ENCODE assay signal across 8 cellular contexts in genomic region chr10:104925232-104925851, GRCh38.
DNase-seq lines count a peak whose midpoint lies in the region; TF ChIP-seq lines count a peak whose summit lies in the region.

No MANE protein-coding gene starts in this region.

- H3K36me3 ChIP-seq in WERI-Rb-1 (no peaks in the 10 kb centered on the region), left ventricle myocardium inferior (no peaks in the 10 kb centered on the region)

- H3K4me3 ChIP-seq in AG09309 (ENCODE audit: control insufficient read depth, low read depth, low read length): no peak overlapping the region
- H3K4me3 ChIP-seq in WERI-Rb-1 (ENCODE audit: low read depth, low read length): no peak overlapping the region
- no peak overlapping the region for H3K4me3 ChIP-seq in left ventricle myocardium inferior

- POLR2A ChIA-PET in GM10248 (lab: Yijun Ruan, JAX): no interaction called here

- CTCF ChIA-PET in GM10248 (lab: Yijun Ruan, JAX): interaction anchor here (0.8 to 2.6 kb wide), 7 partner anchors 10 to 345 kb away, joined by 3 to 20 read pairs (median 5); no protein-coding TSS in a partner anchor

- H3K9me3 ChIP-seq in WERI-Rb-1 (ENCODE audit: severe bottlenecking) (no peaks in the 10 kb centered on the region), left ventricle myocardium inferior (replicated peaks) (peaks cover 11% of the 10 kb centered on the region)

- H3K4me1 ChIP-seq in left ventricle myocardium inferior: no peaks in the 10 kb centered on the region

- TF ChIP-seq CTCF in AG09309 (IDR thresholded peaks at IDR 0.05; ENCODE audit: control insufficient read depth, insufficient read depth, low read depth, low read length, missing control alignments) (peak; percentile 54), GM10248 (IDR thresholded peaks at IDR 0.05; ENCODE audit: control extremely low read depth, extremely low read depth, low read depth, missing control alignments) (peak; percentile 68), WERI-Rb-1 (IDR thresholded peaks at IDR 0.05; ENCODE audit: low read depth, low read length) (peak; percentile 72), left ventricle myocardium inferior (IDR thresholded peaks at IDR 0.05; ENCODE audit: borderline replicate concordance) (peak; percentile 75)

- intact Hi-C loops in left ventricle myocardium inferior (cut with micrococcal nuclease): no loop called here

- H3K27ac ChIP-seq in WERI-Rb-1 (no peak overlapping the region), left ventricle myocardium inferior (replicated peaks) (no peak overlapping the region)

- DNase-seq in AG09309 (ENCODE audit: low read depth): no peak
- peak; percentile 20 for DNase-seq in GM10248 (ENCODE audit: extremely low spot score)
- peak; percentile 16 for DNase-seq in HuH-7 (ENCODE audit: low spot score)
- peak; percentile 70 for DNase-seq in WERI-Rb-1
- peak; percentile 16 for DNase-seq in left ventricle myocardium inferior
- DNase-seq in stimulated activated CD4-positive, alpha-beta T cell treated with anti-CD3 and anti-CD28 coated beads, Interleukin-2, amount 100 ng/mL, for 4 hours (ENCODE audit: low read depth): peak; percentile 7
- DNase-seq in NCI-H2107 (lab: John Stamatoyannopoulos, UW): no peak
- DNase-seq in NCI-H2081 treated with DMSO at 0.1 percent for 48 hours (lab: John Stamatoyannopoulos, UW): no peak

- H3K27me3 ChIP-seq in WERI-Rb-1 (ENCODE audit: insufficient read depth, low read depth, severe bottlenecking) (no peaks in the 10 kb centered on the region), left ventricle myocardium inferior (ENCODE audit: low read depth) (peaks cover 39% of the 10 kb centered on the region)

Comparison
In these comparisons a context has a peak if more than half of its experiments do, and no peak if none do; other contexts are left out.
1. DNase-seq: peak in GM10248 (single experiment), HuH-7 (single experiment), WERI-Rb-1 (single experiment), left ventricle myocardium inferior (single experiment) and stimulated activated CD4-positive, alpha-beta T cell treated with anti-CD3 and anti-CD28 coated beads, Interleukin-2, amount 100 ng/mL, for 4 hours (single experiment); none in AG09309 (single experiment), NCI-H2107 (single experiment) and NCI-H2081 treated with DMSO at 0.1 percent for 48 hours (single experiment).
2. Peak in every context shown above with its lines, with median percentiles within 50 percentile points of each other: CTCF ChIP-seq.